ENCODE assay signal across 1 cellular context in genomic region chr3:129228891-129229585, GRCh38.
TF ChIP-seq lines count a peak whose summit lies in the region.

No MANE protein-coding gene starts in this region.

TF ChIP-seq in IMR-90, 13 proteins besides CTCF, POLR2A, EP300 and RAD21 (continued from another document):
- no peak for TF ChIP-seq USF2 (IDR thresholded peaks at IDR 0.05; ENCODE audit: low read depth, low read length)
- TF ChIP-seq MAZ (IDR thresholded peaks at IDR 0.05; ENCODE audit: borderline replicate concordance, low read depth, low read length) = no peak
- no peak for TF ChIP-seq RCOR1 (IDR thresholded peaks at IDR 0.05; ENCODE audit: insufficient replicate concordance, low read length)
- TF ChIP-seq BHLHE40 (IDR thresholded peaks at IDR 0.05; ENCODE audit: low read depth, low read length) = no peak
- no peak for TF ChIP-seq ELK1 (IDR thresholded peaks at IDR 0.05; ENCODE audit: borderline replicate concordance, low read depth, low read length)
- no peak for TF ChIP-seq RFX5 (IDR thresholded peaks at IDR 0.05; ENCODE audit: low read depth, low read length)
- no peak for TF ChIP-seq CHD1 (IDR thresholded peaks at IDR 0.05; ENCODE audit: low read depth, low read length)
- peak; percentile 62 for TF ChIP-seq NFE2L2 (IDR thresholded peaks at IDR 0.05; ENCODE audit: low read depth, low read length)
